10 cellular contexts compared by ENCODE assay signal in genomic region chr19:16106121-16106520, GRCh38. TPM values are rescaled to one million over a fixed set of nuclear protein-coding genes. Genes with fewer than 3 reads are reported as not detected.
DNase-seq lines count a peak whose midpoint lies in the region; TF ChIP-seq lines count a peak whose summit lies in the region.
"Had no signal": no experiment of that assay in that cellular context is flagged by ENCODE, and none has a peak within 500 bp of the region (broad histone marks: within the 10 kb centered on the region; RNA-seq: fewer than 3 reads in every experiment).

No MANE protein-coding gene starts in this region.

- H3K27ac ChIP-seq in mesendoderm (ENCODE audit: low read depth, low read length): no peak overlapping the region
- H3K27ac ChIP-seq in brain microvascular endothelial cell: no peak overlapping the region
- peak overlapping the region in 1 of 2 donors; percentile 18 for H3K27ac ChIP-seq in prostate gland
- H3K27ac ChIP-seq: HL-60 had no signal

- H3K4me1 ChIP-seq in mesendoderm (ENCODE audit: control insufficient read depth, low read depth, low read length) (no peaks in the 10 kb centered on the region), prostate gland (replicated peaks) (no peaks in the 10 kb centered on the region)

- H3K18ac ChIP-seq in mesendoderm (ENCODE audit: low read length): no peak overlapping the region

- no peak overlapping the region for H3K4me3 ChIP-seq in MG63
- no peak overlapping the region for H3K4me3 ChIP-seq in mesendoderm (ENCODE audit: low read length)
- no peak overlapping the region for H3K4me3 ChIP-seq in brain microvascular endothelial cell (ENCODE audit: low read depth, low read length)
- H3K4me3 ChIP-seq in prostate gland: no peak overlapping the region

- H3K36me3 ChIP-seq in MG63: peaks cover 26% of the 10 kb centered on the region
- H3K36me3 ChIP-seq in mesendoderm (ENCODE audit: control insufficient read depth, insufficient read depth, low read length): peaks cover 3% of the 10 kb centered on the region
- peaks cover 26% of the 10 kb centered on the region for H3K36me3 ChIP-seq in brain microvascular endothelial cell (replicated peaks)
- peaks cover 0 to 17% of the 10 kb centered on the region in 2 donors for H3K36me3 ChIP-seq in prostate gland

- no CpG with 5 or more reads among the region's 3 CpGs for WGBS in mesendoderm (ENCODE audit: extremely low coverage, insufficient coverage, low lambda C conversion rate)
- WGBS in prostate gland: 9% methylated on average over 3 of the region's 3 CpGs

- H3K27me3 ChIP-seq in MG63 (no peaks in the 10 kb centered on the region), mesendoderm (ENCODE audit: insufficient read depth, low read length, poor library complexity) (no peaks in the 10 kb centered on the region), brain microvascular endothelial cell (replicated peaks) (no peaks in the 10 kb centered on the region), prostate gland (replicated peaks; ENCODE audit: insufficient read depth) (no peaks in the 10 kb centered on the region)

- H3K4me2 ChIP-seq in mesendoderm (ENCODE audit: low read length): no peak overlapping the region

- H4K5ac ChIP-seq in mesendoderm (ENCODE audit: low read length): no peak overlapping the region

- no peak overlapping the region for H2BK5ac ChIP-seq in mesendoderm (ENCODE audit: low read length)

- H3K4me3 Mint-ChIP-seq in activated T-helper 2 cell treated with anti-CD3 and anti-CD28 coated beads, Interferon-gamma antibody, Interleukin-2, Interleukin-4, amounts not matched to agents 10 μg/mL and 5 μg/mL and 100 μg/mL, durations not matched to agents 14 hours and 24 hours and 36 hours (ENCODE audit: low read depth): no peak overlapping the region

- in situ Hi-C loops in brain microvascular endothelial cell (cut with HindIII; ENCODE audit: low pct_ligation_motif_present, low sequenced_read_pairs): no loop called here

- H2AK5ac ChIP-seq in mesendoderm (ENCODE audit: low read length): no peak overlapping the region

- no peaks in the 10 kb centered on the region for H3K9me3 Mint-ChIP-seq in activated T-helper 2 cell treated with anti-CD3 and anti-CD28 coated beads, Interferon-gamma antibody, Interleukin-2, Interleukin-4, amounts not matched to agents 10 μg/mL and 5 μg/mL and 100 μg/mL, durations not matched to agents 14 hours and 24 hours and 36 hours

- H3K4me1 Mint-ChIP-seq in activated T-helper 2 cell treated with anti-CD3 and anti-CD28 coated beads, Interferon-gamma antibody, Interleukin-2, Interleukin-4, amounts not matched to agents 10 μg/mL and 5 μg/mL and 100 μg/mL, durations not matched to agents 14 hours and 24 hours and 36 hours (ENCODE audit: low read depth): peaks cover 8% of the 10 kb centered on the region

- no peak overlapping the region for H2BK120ac ChIP-seq in mesendoderm (ENCODE audit: low read depth, low read length)

- H3K27ac Mint-ChIP-seq in activated T-helper 2 cell treated with anti-CD3 and anti-CD28 coated beads, Interferon-gamma antibody, Interleukin-2, Interleukin-4, amounts not matched to agents 10 μg/mL and 5 μg/mL and 100 μg/mL, durations not matched to agents 14 hours and 24 hours and 36 hours: peak overlapping the region; percentile 55

- H2BK15ac ChIP-seq in mesendoderm (replicated peaks; ENCODE audit: low read depth): no peak overlapping the region

- TF ChIP-seq CTCF in brain microvascular endothelial cell (IDR thresholded peaks at IDR 0.05; ENCODE audit: low read depth, low read length, missing control alignments) (no peak), prostate gland (IDR thresholded peaks at IDR 0.05) (no peak)

- H3K79me1 ChIP-seq in mesendoderm (ENCODE audit: low read length): no peaks in the 10 kb centered on the region

- peak; percentile 42 for DNase-seq in COLO829 (ENCODE audit: low spot score)
- peak; percentile 34 for DNase-seq in MG63
- no peak for DNase-seq in activated T-helper 2 cell treated with anti-CD3 and anti-CD28 coated beads, Interferon-gamma antibody, Interleukin-2, Interleukin-4, amounts not matched to agents 10 μg/mL and 5 μg/mL and 100 μg/mL, durations not matched to agents 14 hours and 24 hours and 36 hours (ENCODE audit: low spot score)
- DNase-seq in mesendoderm: peak; percentile 49
- DNase-seq in superior temporal gyrus (ENCODE audit: extremely low spot score): no peak
- DNase-seq in brain microvascular endothelial cell: no peak
- no peak for DNase-seq in midbrain (lab: John Stamatoyannopoulos, UW)
- DNase-seq in prostate gland (ENCODE audit: low spot score): no peak
- DNase-seq: GDM1 had no signal

- H3K4ac ChIP-seq in mesendoderm (ENCODE audit: low read depth, low read length): no peak overlapping the region

- intact Hi-C loops in activated T-helper 2 cell treated with anti-CD3 and anti-CD28 coated beads, Interferon-gamma antibody, Interleukin-2, Interleukin-4, amounts not matched to agents 10 μg/mL and 5 μg/mL and 100 μg/mL, durations not matched to agents 14 hours and 24 hours and 36 hours (cut with micrococcal nuclease): no loop called here
- intact Hi-C loops in prostate gland (cut with DNase I): no loop called here

- no peaks in the 10 kb centered on the region for H3K27me3 Mint-ChIP-seq in activated T-helper 2 cell treated with anti-CD3 and anti-CD28 coated beads, Interferon-gamma antibody, Interleukin-2, Interleukin-4, amounts not matched to agents 10 μg/mL and 5 μg/mL and 100 μg/mL, durations not matched to agents 14 hours and 24 hours and 36 hours (ENCODE audit: low read depth)

- TF ChIP-seq POLR2A in prostate gland (IDR thresholded peaks at IDR 0.05): no peak

- H3K56ac ChIP-seq in mesendoderm (ENCODE audit: low read length): no peak overlapping the region

- H3K9ac ChIP-seq in mesendoderm (ENCODE audit: low read length): no peak overlapping the region

- H3K36me3 Mint-ChIP-seq in activated T-helper 2 cell treated with anti-CD3 and anti-CD28 coated beads, Interferon-gamma antibody, Interleukin-2, Interleukin-4, amounts not matched to agents 10 μg/mL and 5 μg/mL and 100 μg/mL, durations not matched to agents 14 hours and 24 hours and 36 hours (ENCODE audit: low read depth): peaks cover 31% of the 10 kb centered on the region

- no peaks in the 10 kb centered on the region for H3K9me3 ChIP-seq in MG63
- no peaks in the 10 kb centered on the region for H3K9me3 ChIP-seq in prostate gland

- no peak overlapping the region for H4K8ac ChIP-seq in mesendoderm (ENCODE audit: low read depth, low read length)

- H3K79me2 ChIP-seq in mesendoderm (ENCODE audit: control insufficient read depth, insufficient read depth, low read length): no peaks in the 10 kb centered on the region

- no peak overlapping the region for H3K23ac ChIP-seq in mesendoderm (ENCODE audit: low read length)

RNA-seq across cellular contexts. Expression of gene RAB8A, which starts 5.6 kb away (rescaled TPM):
- 134 and 149 TPM in 2 replicates for total RNA-seq in MG63 (2014; rRNA removed; shearing (Covaris generic); ENCODE audit: low replicate concordance)
- 256 and 261 TPM in 2 replicates for total RNA-seq in activated T-helper 2 cell treated with anti-CD3 and anti-CD28 coated beads, Interferon-gamma antibody, Interleukin-2, Interleukin-4, amounts not matched to agents 10 μg/mL and 5 μg/mL and 100 μg/mL, durations not matched to agents 14 hours and 24 hours and 36 hours
- 61.3 TPM for polyA plus RNA-seq in mesendoderm (2013, experiment 1 of 2)
- 61.3 TPM for polyA plus RNA-seq in mesendoderm (2013, experiment 2 of 2)
- 10 to 100 TPM; 67.8 to 70.5 TPM for total RNA-seq in prostate gland

RNA-seq across cellular contexts. Expression of gene TPM4, which starts 29.8 kb away (rescaled TPM):
- 1,104 and 1,574 TPM in 2 replicates for total RNA-seq in MG63 (2014; rRNA removed; shearing (Covaris generic); ENCODE audit: low replicate concordance)
- 507 and 520 TPM in 2 replicates for total RNA-seq in activated T-helper 2 cell treated with anti-CD3 and anti-CD28 coated beads, Interferon-gamma antibody, Interleukin-2, Interleukin-4, amounts not matched to agents 10 μg/mL and 5 μg/mL and 100 μg/mL, durations not matched to agents 14 hours and 24 hours and 36 hours
- polyA plus RNA-seq in mesendoderm (2013, experiment 1 of 2): 604 TPM
- polyA plus RNA-seq in mesendoderm (2013, experiment 2 of 2): 628 TPM
- total RNA-seq in prostate gland: 100 to 1,000 TPM; 379 TPM

RNA-seq across cellular contexts. Expression of gene HSH2D, which starts 37.4 kb away (rescaled TPM):
- total RNA-seq in MG63 (2014; rRNA removed; shearing (Covaris generic); ENCODE audit: low replicate concordance): not detected in 2 replicates
- 42.3 and 43.5 TPM in 2 replicates for total RNA-seq in activated T-helper 2 cell treated with anti-CD3 and anti-CD28 coated beads, Interferon-gamma antibody, Interleukin-2, Interleukin-4, amounts not matched to agents 10 μg/mL and 5 μg/mL and 100 μg/mL, durations not matched to agents 14 hours and 24 hours and 36 hours
- 0.56 TPM for polyA plus RNA-seq in mesendoderm (2013, experiment 1 of 2)
- 0.49 TPM for polyA plus RNA-seq in mesendoderm (2013, experiment 2 of 2)
- total RNA-seq in prostate gland: 10 to 100 TPM; 12.6 to 13.5 TPM

Comparison
In these comparisons a context has a peak if more than half of its experiments do, and no peak if none do; other contexts are left out.
1. DNase-seq: peak in COLO829 (single experiment), MG63 (single experiment) and mesendoderm (single experiment); none in activated T-helper 2 cell treated with anti-CD3 and anti-CD28 coated beads, Interferon-gamma antibody, Interleukin-2, Interleukin-4, amounts not matched to agents 10 μg/mL and 5 μg/mL and 100 μg/mL, durations not matched to agents 14 hours and 24 hours and 36 hours (single experiment), superior temporal gyrus (single experiment), brain microvascular endothelial cell (single experiment), midbrain (single experiment) and prostate gland (single experiment).
2. RNA of gene HSH2D, which starts 37.4 kb away (total RNA-seq): 42.3 to 43.5 TPM in activated T-helper 2 cell treated with anti-CD3 and anti-CD28 coated beads, Interferon-gamma antibody, Interleukin-2, Interleukin-4, amounts not matched to agents 10 μg/mL and 5 μg/mL and 100 μg/mL, durations not matched to agents 14 hours and 24 hours and 36 hours and 12.6 to 13.5 TPM in prostate gland; not detected in MG63; every median in the first group is over 10 times any median in the second.